1 cellular context compared by ENCODE assay signal in genomic region chr7:80632074-80632473, GRCh38.
TF ChIP-seq lines count a peak whose summit lies in the region.

No MANE protein-coding gene starts in this region.

TF ChIP-seq in HCT116, 20 proteins besides CTCF, POLR2A, EP300 and RAD21 (continued from another document):
- TF ChIP-seq, protein P1, sequence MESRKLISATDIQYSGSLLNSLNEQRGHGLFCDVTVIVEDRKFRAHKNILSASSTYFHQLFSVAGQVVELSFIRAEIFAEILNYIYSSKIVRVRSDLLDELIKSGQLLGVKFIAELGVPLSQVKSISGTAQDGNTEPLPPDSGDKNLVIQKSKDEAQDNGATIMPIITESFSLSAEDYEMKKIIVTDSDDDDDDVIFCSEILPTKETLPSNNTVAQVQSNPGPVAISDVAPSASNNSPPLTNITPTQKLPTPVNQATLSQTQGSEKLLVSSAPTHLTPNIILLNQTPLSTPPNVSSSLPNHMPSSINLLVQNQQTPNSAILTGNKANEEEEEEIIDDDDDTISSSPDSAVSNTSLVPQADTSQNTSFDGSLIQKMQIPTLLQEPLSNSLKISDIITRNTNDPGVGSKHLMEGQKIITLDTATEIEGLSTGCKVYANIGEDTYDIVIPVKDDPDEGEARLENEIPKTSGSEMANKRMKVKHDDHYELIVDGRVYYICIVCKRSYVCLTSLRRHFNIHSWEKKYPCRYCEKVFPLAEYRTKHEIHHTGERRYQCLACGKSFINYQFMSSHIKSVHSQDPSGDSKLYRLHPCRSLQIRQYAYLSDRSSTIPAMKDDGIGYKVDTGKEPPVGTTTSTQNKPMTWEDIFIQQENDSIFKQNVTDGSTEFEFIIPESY (IDR thresholded peaks at IDR 0.05; ENCODE audit: extremely low read depth, insufficient replicate concordance, low read length), result no peak
- TF ChIP-seq SRF (IDR thresholded peaks at IDR 0.05; ENCODE audit: low read depth), result no peak
- no peak for TF ChIP-seq CBX3 (IDR thresholded peaks at IDR 0.05; ENCODE audit: low read depth)
- TF ChIP-seq SIN3A (IDR thresholded peaks at IDR 0.05; ENCODE audit: low read depth), result no peak
- TF ChIP-seq, protein P2, sequence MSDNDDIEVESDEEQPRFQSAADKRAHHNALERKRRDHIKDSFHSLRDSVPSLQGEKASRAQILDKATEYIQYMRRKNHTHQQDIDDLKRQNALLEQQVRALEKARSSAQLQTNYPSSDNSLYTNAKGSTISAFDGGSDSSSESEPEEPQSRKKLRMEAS (IDR thresholded peaks at IDR 0.05), result no peak
- no peak for TF ChIP-seq SP1 (IDR thresholded peaks at IDR 0.05; ENCODE audit: low read depth)
- no peak for TF ChIP-seq TCF7L2 (IDR thresholded peaks at IDR 0.05; ENCODE audit: borderline replicate concordance, extremely low read depth, insufficient read depth, insufficient read length)
